In the genomic region with DNA sequence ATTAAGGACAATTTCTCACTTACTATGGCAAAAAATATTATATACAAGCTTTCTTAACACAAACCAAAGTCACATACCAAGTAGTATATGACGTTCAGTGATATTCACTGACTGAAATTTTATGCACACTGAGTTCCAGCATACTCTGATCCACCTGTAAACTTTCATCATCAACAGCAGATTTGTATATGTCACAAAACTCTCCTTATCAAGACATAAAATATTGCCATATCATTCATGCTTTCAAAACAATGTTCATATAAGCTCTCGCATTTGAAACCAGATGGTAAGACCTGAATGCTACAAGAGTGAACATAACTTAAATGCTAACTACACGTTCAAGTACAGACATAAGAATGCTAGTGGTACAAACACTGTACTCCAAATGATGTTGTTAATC, we compare ENCODE assay signal across 17 cellular contexts.
"Had no signal": no experiment of that assay in that cellular context is flagged by ENCODE, and none has a peak within 500 bp of the region (broad histone marks: within the 10 kb centered on the region; RNA-seq: fewer than 3 reads in every experiment).

No MANE protein-coding gene starts in this region.

- H3K4me1 ChIP-seq: neural progenitor cell, pancreas had no signal

- H3K4me2 ChIP-seq: neural progenitor cell had no signal

- ATAC-seq: activated naive CD8-positive, alpha-beta T cell treated with anti-CD3 and anti-CD28 coated beads, Interleukin-2, amount 50 U/mL, for 24 hours; gastrocnemius medialis; heart right ventricle; left lobe of liver; pancreas; stimulated activated naive CD8-positive, alpha-beta T cell treated with anti-CD3 and anti-CD28 coated beads, Interleukin-15, amount 100 ng/mL, for 72 hours had no signal

- DNase-seq: activated CD4-positive, alpha-beta T cell treated with anti-CD3 and anti-CD28 coated beads, Interleukin-2, amount 50 U/mL, for 4 hours; activated CD4-positive, CD25-positive, alpha-beta regulatory T cell treated with anti-CD3 and anti-CD28 coated beads, Interleukin-2, amount 50 U/mL, for 72 hours; activated naive CD8-positive, alpha-beta T cell treated with anti-CD3 and anti-CD28 coated beads, Interleukin-2, amount 50 U/mL, for 24 hours; gastrocnemius medialis; heart right ventricle; islet precursor cell; pancreas; stimulated activated CD4-positive, alpha-beta T cell treated with anti-CD3 and anti-CD28 coated beads, Interleukin-15, amount 100 ng/mL, for 24 hours; stimulated activated CD4-positive, alpha-beta T cell treated with anti-CD3 and anti-CD28 coated beads, Interleukin-4, amount 100 ng/mL, for 24 hours; stimulated activated naive CD8-positive, alpha-beta T cell treated with anti-CD3 and anti-CD28 coated beads, Interleukin-15, amount 100 ng/mL, for 72 hours had no signal

- H3K4me3 ChIP-seq: ascending aorta, gastrocnemius medialis, heart right ventricle, neural progenitor cell, pancreas, thoracic aorta had no signal

- H3K27me3 Mint-ChIP-seq: activated naive CD8-positive, alpha-beta T cell treated with anti-CD3 and anti-CD28 coated beads, Interleukin-2, amount 50 U/mL, for 24 hours; stimulated activated naive CD8-positive, alpha-beta T cell treated with anti-CD3 and anti-CD28 coated beads, Interleukin-15, amount 100 ng/mL, for 72 hours had no signal

- H3K9me3 Mint-ChIP-seq: activated naive CD8-positive, alpha-beta T cell treated with anti-CD3 and anti-CD28 coated beads, Interleukin-2, amount 50 U/mL, for 24 hours; neural progenitor cell; stimulated activated naive CD8-positive, alpha-beta T cell treated with anti-CD3 and anti-CD28 coated beads, Interleukin-15, amount 100 ng/mL, for 72 hours; T-helper 2 cell treated with Interferon-gamma antibody and Interleukin-4, amounts not matched to agents 5 μg/mL and 100 μg/mL, for 36 hours had no signal

- H3K27me3 ChIP-seq: ascending aorta, gastrocnemius medialis, heart right ventricle, neural progenitor cell, pancreas had no signal

- H3K36me3 ChIP-seq: neural progenitor cell, thoracic aorta had no signal

- H3K9ac ChIP-seq: neural progenitor cell had no signal

- H3K27ac ChIP-seq: ascending aorta, gastrocnemius medialis, neural progenitor cell, pancreas, thoracic aorta had no signal

- H3K27ac Mint-ChIP-seq: activated naive CD8-positive, alpha-beta T cell treated with anti-CD3 and anti-CD28 coated beads, Interleukin-2, amount 50 U/mL, for 24 hours; neural progenitor cell; T-helper 2 cell treated with Interferon-gamma antibody and Interleukin-4, amounts not matched to agents 5 μg/mL and 100 μg/mL, for 36 hours had no signal

- H3K9me3 ChIP-seq: ascending aorta, gastrocnemius medialis, heart right ventricle, pancreas, thoracic aorta had no signal

- FAIRE-seq: bronchial epithelial cell, colon, pancreas had no signal

- H3K4me3 Mint-ChIP-seq: activated naive CD8-positive, alpha-beta T cell treated with anti-CD3 and anti-CD28 coated beads, Interleukin-2, amount 50 U/mL, for 24 hours; neural progenitor cell; stimulated activated naive CD8-positive, alpha-beta T cell treated with anti-CD3 and anti-CD28 coated beads, Interleukin-15, amount 100 ng/mL, for 72 hours; T-helper 2 cell treated with Interferon-gamma antibody and Interleukin-4, amounts not matched to agents 5 μg/mL and 100 μg/mL, for 36 hours had no signal

- H2AFZ ChIP-seq: neural progenitor cell had no signal
